ENCODE assay signal across 8 cellular contexts in genomic region chr12:106358410-106359241, GRCh38. TPM values are rescaled to one million over a fixed set of nuclear protein-coding genes. Genes with fewer than 3 reads are reported as not detected.
A peak's percentile ranks its signal among the peaks of the same experiment; 100 is the strongest.
DNase-seq lines count a peak whose midpoint lies in the region; ATAC-seq, FAIRE-seq and TF ChIP-seq lines count a peak whose summit lies in the region.

No MANE protein-coding gene starts in this region.

- no peak for FAIRE-seq in GM12891 (lab: Jason Lieb, UNC)

- peaks cover 9% of the 10 kb centered on the region for H3K4me1 ChIP-seq in testis

- in situ Hi-C loops in brain microvascular endothelial cell (cut with HindIII; ENCODE audit: low pct_ligation_motif_present, low sequenced_read_pairs): no loop called here

- TF ChIP-seq POLR2A in GM12891 (IDR thresholded peaks at IDR 0.05; ENCODE audit: low read depth, low read length) (no peak), testis (IDR thresholded peaks at IDR 0.05) (no peak)

- intact Hi-C loops in left colon (cut with DNase I, micrococcal nuclease): no loop called here
- intact Hi-C loops in testis (cut with DNase I; ENCODE audit: low total_unique reads): no loop called here

- DNase-seq in GM12891 (ENCODE audit: insufficient read length, low spot score) (no peak), NCI-H460 (ENCODE audit: extremely low read depth, low read depth) (peak; percentile 27), brain microvascular endothelial cell (peak; percentile 86), left colon (peak; percentile 36 to 37), testis (peak; percentile 30), NCI-H146 (lab: John Stamatoyannopoulos, UW) (no peak), NCI-H1436 treated with DMSO at 0.1 percent for 48 hours (lab: John Stamatoyannopoulos, UW) (no peak)

- peak; percentile 3 for ATAC-seq in HG02588 (IDR thresholded peaks at IDR 0.05; ENCODE audit: unreplicated experiment)
- peak; percentile 44 for ATAC-seq in left colon

- H3K27ac ChIP-seq in brain microvascular endothelial cell: peak overlapping the region; percentile 95
- H3K27ac ChIP-seq in testis: peak overlapping the region; percentile 92 to 93

- H3K36me3 ChIP-seq in brain microvascular endothelial cell (replicated peaks) (no peaks in the 10 kb centered on the region), testis (ENCODE audit: low read depth, missing control alignments) (no peaks in the 10 kb centered on the region)

- WGBS in testis, 2 donors: 25 to 32% methylated on average over 17 of the region's 17 CpGs

- H3K4me3 ChIP-seq in brain microvascular endothelial cell (ENCODE audit: low read depth, low read length) (peak overlapping the region; percentile 87), testis (peak overlapping the region; percentile 82 to 94)

- H3K9me3 ChIP-seq in testis: no peaks in the 10 kb centered on the region

- TF ChIP-seq CTCF in brain microvascular endothelial cell (IDR thresholded peaks at IDR 0.05; ENCODE audit: low read depth, low read length, missing control alignments) (peak; percentile 6), testis (IDR thresholded peaks at IDR 0.05) (no peak)

- H3K27me3 ChIP-seq in brain microvascular endothelial cell (replicated peaks) (no peaks in the 10 kb centered on the region), testis (no peaks in the 10 kb centered on the region)

TF ChIP-seq in GM12891, 5 proteins besides CTCF, POLR2A, EP300 and RAD21:
- TF ChIP-seq SPI1 (IDR thresholded peaks at IDR 0.05; ENCODE audit: low read depth, low read length) (peak; percentile 49; the same call in 1 of the 2 replicates), POLR2AphosphoS5 (IDR thresholded peaks at IDR 0.05; ENCODE audit: low read depth, low read length) (no peak), TAF1 (IDR thresholded peaks at IDR 0.05; ENCODE audit: low read depth, low read length) (no peak), PAX5 (IDR thresholded peaks at IDR 0.05; ENCODE audit: insufficient read depth, low read length, severe bottlenecking) (no peak), POU2F2 (IDR thresholded peaks at IDR 0.05; ENCODE audit: low read depth, low read length) (no peak)

RNA-seq across cellular contexts. Expression of gene POLR3B, which starts 1.1 kb away (rescaled TPM):
- 3.1 TPM for polyA plus RNA-seq in GM12891 (2012; ENCODE audit: low read depth, missing spikeins)
- total RNA-seq in NCI-H460 (2014; rRNA removed; shearing (Covaris generic)): 11.8 and 17.1 TPM in 2 replicates
- 4.7 and 6.6 TPM in 2 replicates for polyA plus RNA-seq in NCI-H460 (2014; cell fraction: nucleus; rRNA removed)
- 1 to 10 TPM; 8.1 to 8.9 TPM for total RNA-seq in left colon
- total RNA-seq in testis: 10 to 100 TPM; 13.0 to 15.3 TPM
- 9.1 TPM for polyA plus RNA-seq in testis (ENCODE audit: insufficient read depth, low read depth, low replicate concordance)

RNA-seq across cellular contexts. Expression of gene TCP11L2, which starts 56.1 kb away (rescaled TPM):
- 0.65 TPM for polyA plus RNA-seq in GM12891 (2012; ENCODE audit: low read depth, missing spikeins)
- total RNA-seq in NCI-H460 (2014; rRNA removed; shearing (Covaris generic)): 15.8 and 16.4 TPM in 2 replicates
- polyA plus RNA-seq in NCI-H460 (2014; cell fraction: nucleus; rRNA removed): 1.8 and 6.3 TPM in 2 replicates
- total RNA-seq in left colon: 10 to 100 TPM; 22.1 to 46.5 TPM
- 10 to 100 TPM; 31.0 to 33.9 TPM for total RNA-seq in testis
- 15.8 TPM for polyA plus RNA-seq in testis (ENCODE audit: insufficient read depth, low read depth, low replicate concordance)

Comparison
In these comparisons a context has a peak if more than half of its experiments do, and no peak if none do; other contexts are left out.
1. DNase-seq: peak in NCI-H460 (single experiment), brain microvascular endothelial cell (single experiment), left colon (2 of 2) and testis (single experiment); none in GM12891 (single experiment), NCI-H146 (single experiment) and NCI-H1436 treated with DMSO at 0.1 percent for 48 hours (single experiment).